ENCODE assay signal across 16 cellular contexts in genomic region chr17:21058098-21058893, GRCh38. TPM values are rescaled to one million over a fixed set of nuclear protein-coding genes. Genes with fewer than 3 reads are reported as not detected.
DNase-seq lines count a peak whose midpoint lies in the region; ATAC-seq and TF ChIP-seq lines count a peak whose summit lies in the region.
"Had no signal": no experiment of that assay in that cellular context is flagged by ENCODE, and none has a peak within 500 bp of the region (broad histone marks: within the 10 kb centered on the region; RNA-seq: fewer than 3 reads in every experiment).

No MANE protein-coding gene starts in this region.

- no peak for ATAC-seq in upper lobe of right lung
- ATAC-seq in HG03520 (IDR thresholded peaks at IDR 0.05; ENCODE audit: unreplicated experiment) = no peak

- in situ Hi-C loops in brain microvascular endothelial cell (cut with HindIII; ENCODE audit: low pct_ligation_motif_present, low sequenced_read_pairs) = no loop called here

- no peaks in the 10 kb centered on the region for H3K9me3 ChIP-seq in upper lobe of right lung
- H3K9me3 ChIP-seq: stomach had no signal

- H3K36me3 ChIP-seq in brain microvascular endothelial cell (replicated peaks) (no peaks in the 10 kb centered on the region), upper lobe of right lung (no peaks in the 10 kb centered on the region)
- H3K36me3 ChIP-seq: stomach had no signal

- intact Hi-C loops in upper lobe of right lung (cut with DNase I) = no loop called here

- no peak overlapping the region for H3K27ac ChIP-seq in brain microvascular endothelial cell
- no peak overlapping the region for H3K27ac ChIP-seq in upper lobe of right lung
- H3K27ac ChIP-seq: SK-N-MC, stomach had no signal

- peak; percentile 69 for DNase-seq in Daoy (ENCODE audit: low read depth)
- peak; percentile 73 for DNase-seq in LHCN-M2 (ENCODE audit: low read depth)
- peak; percentile 67 for DNase-seq in brain microvascular endothelial cell
- peak; percentile 39 for DNase-seq in kidney tubule cell (ENCODE audit: low spot score)
- no peak for DNase-seq in upper lobe of right lung
- no peak for DNase-seq in NCI-H1048 (lab: John Stamatoyannopoulos, UW)
- no peak for DNase-seq in NCI-H345 (lab: John Stamatoyannopoulos, UW)
- DNase-seq: activated CD4-positive, alpha-beta T cell treated with anti-CD3 and anti-CD28 coated beads for 4 hours; activated gamma-delta T cell; dermis blood vessel endothelial cell; glutamatergic neuron; NCI-H1092; NCI-H82; stomach had no signal

- peak; percentile 59 for TF ChIP-seq CTCF in brain microvascular endothelial cell (IDR thresholded peaks at IDR 0.05; ENCODE audit: low read depth, low read length, missing control alignments)
- no peak for TF ChIP-seq CTCF in upper lobe of right lung (IDR thresholded peaks at IDR 0.05)

- H3K27me3 ChIP-seq in brain microvascular endothelial cell (replicated peaks) = no peaks in the 10 kb centered on the region
- H3K27me3 ChIP-seq in upper lobe of right lung = no peaks in the 10 kb centered on the region

- H3K4me3 ChIP-seq in brain microvascular endothelial cell (ENCODE audit: low read depth, low read length) = no peak overlapping the region
- no peak overlapping the region for H3K4me3 ChIP-seq in upper lobe of right lung
- H3K4me3 ChIP-seq: SK-N-MC, stomach had no signal

- H3K4me1 ChIP-seq in upper lobe of right lung = no peaks in the 10 kb centered on the region
- H3K4me1 ChIP-seq: stomach had no signal

RNA-seq across cellular contexts. Expression of gene USP22, which starts 15.5 kb away (rescaled TPM):
- 98.5 and 116 TPM in 2 replicates for total RNA-seq in Daoy (2014; rRNA removed; shearing (Covaris generic))
- 247 and 267 TPM in 2 replicates for total RNA-seq in LHCN-M2 (2014; rRNA removed)
- 131 TPM for polyA plus RNA-seq in LHCN-M2 (2012)
- 160 TPM for total RNA-seq in upper lobe of right lung

Comparison
In these comparisons a context has a peak if more than half of its experiments do, and no peak if none do; other contexts are left out.
1. DNase-seq: peak in Daoy (single experiment), LHCN-M2 (single experiment), brain microvascular endothelial cell (single experiment) and kidney tubule cell (single experiment); none in upper lobe of right lung (single experiment), NCI-H1048 (single experiment) and NCI-H345 (single experiment).